Comparison of ENCODE assay signal across 2 cellular contexts in the genomic region with DNA sequence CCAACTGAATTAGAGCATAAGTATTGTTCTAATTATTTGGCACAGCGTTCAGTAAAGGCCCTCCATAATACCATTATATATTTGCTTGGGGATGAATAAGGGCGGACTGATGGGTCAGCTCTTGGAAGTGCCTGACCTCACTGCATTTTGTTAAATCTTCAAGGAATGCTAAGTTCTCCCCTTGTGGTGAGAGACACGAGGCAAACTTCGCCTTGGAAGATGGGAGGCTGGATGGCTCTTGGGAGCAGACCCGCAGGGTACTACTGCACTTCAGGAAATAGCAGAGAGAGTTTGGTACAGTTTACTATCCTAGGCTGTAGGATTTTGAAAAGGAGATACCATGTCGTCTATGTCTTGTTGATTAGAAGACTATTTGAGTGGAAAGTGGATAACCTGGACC.
TF ChIP-seq lines count a peak whose summit lies in the region.

No MANE protein-coding gene starts in this region.

TF ChIP-seq in A549, 52 proteins besides CTCF, POLR2A, EP300 and RAD21 (continued from another document):
- TF ChIP-seq, protein P1, sequence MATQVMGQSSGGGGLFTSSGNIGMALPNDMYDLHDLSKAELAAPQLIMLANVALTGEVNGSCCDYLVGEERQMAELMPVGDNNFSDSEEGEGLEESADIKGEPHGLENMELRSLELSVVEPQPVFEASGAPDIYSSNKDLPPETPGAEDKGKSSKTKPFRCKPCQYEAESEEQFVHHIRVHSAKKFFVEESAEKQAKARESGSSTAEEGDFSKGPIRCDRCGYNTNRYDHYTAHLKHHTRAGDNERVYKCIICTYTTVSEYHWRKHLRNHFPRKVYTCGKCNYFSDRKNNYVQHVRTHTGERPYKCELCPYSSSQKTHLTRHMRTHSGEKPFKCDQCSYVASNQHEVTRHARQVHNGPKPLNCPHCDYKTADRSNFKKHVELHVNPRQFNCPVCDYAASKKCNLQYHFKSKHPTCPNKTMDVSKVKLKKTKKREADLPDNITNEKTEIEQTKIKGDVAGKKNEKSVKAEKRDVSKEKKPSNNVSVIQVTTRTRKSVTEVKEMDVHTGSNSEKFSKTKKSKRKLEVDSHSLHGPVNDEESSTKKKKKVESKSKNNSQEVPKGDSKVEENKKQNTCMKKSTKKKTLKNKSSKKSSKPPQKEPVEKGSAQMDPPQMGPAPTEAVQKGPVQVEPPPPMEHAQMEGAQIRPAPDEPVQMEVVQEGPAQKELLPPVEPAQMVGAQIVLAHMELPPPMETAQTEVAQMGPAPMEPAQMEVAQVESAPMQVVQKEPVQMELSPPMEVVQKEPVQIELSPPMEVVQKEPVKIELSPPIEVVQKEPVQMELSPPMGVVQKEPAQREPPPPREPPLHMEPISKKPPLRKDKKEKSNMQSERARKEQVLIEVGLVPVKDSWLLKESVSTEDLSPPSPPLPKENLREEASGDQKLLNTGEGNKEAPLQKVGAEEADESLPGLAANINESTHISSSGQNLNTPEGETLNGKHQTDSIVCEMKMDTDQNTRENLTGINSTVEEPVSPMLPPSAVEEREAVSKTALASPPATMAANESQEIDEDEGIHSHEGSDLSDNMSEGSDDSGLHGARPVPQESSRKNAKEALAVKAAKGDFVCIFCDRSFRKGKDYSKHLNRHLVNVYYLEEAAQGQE (IDR thresholded peaks at IDR 0.05): no peak

TF ChIP-seq in GM23338, 12 proteins besides CTCF, POLR2A, EP300 and RAD21:
- TF ChIP-seq, protein P2, sequence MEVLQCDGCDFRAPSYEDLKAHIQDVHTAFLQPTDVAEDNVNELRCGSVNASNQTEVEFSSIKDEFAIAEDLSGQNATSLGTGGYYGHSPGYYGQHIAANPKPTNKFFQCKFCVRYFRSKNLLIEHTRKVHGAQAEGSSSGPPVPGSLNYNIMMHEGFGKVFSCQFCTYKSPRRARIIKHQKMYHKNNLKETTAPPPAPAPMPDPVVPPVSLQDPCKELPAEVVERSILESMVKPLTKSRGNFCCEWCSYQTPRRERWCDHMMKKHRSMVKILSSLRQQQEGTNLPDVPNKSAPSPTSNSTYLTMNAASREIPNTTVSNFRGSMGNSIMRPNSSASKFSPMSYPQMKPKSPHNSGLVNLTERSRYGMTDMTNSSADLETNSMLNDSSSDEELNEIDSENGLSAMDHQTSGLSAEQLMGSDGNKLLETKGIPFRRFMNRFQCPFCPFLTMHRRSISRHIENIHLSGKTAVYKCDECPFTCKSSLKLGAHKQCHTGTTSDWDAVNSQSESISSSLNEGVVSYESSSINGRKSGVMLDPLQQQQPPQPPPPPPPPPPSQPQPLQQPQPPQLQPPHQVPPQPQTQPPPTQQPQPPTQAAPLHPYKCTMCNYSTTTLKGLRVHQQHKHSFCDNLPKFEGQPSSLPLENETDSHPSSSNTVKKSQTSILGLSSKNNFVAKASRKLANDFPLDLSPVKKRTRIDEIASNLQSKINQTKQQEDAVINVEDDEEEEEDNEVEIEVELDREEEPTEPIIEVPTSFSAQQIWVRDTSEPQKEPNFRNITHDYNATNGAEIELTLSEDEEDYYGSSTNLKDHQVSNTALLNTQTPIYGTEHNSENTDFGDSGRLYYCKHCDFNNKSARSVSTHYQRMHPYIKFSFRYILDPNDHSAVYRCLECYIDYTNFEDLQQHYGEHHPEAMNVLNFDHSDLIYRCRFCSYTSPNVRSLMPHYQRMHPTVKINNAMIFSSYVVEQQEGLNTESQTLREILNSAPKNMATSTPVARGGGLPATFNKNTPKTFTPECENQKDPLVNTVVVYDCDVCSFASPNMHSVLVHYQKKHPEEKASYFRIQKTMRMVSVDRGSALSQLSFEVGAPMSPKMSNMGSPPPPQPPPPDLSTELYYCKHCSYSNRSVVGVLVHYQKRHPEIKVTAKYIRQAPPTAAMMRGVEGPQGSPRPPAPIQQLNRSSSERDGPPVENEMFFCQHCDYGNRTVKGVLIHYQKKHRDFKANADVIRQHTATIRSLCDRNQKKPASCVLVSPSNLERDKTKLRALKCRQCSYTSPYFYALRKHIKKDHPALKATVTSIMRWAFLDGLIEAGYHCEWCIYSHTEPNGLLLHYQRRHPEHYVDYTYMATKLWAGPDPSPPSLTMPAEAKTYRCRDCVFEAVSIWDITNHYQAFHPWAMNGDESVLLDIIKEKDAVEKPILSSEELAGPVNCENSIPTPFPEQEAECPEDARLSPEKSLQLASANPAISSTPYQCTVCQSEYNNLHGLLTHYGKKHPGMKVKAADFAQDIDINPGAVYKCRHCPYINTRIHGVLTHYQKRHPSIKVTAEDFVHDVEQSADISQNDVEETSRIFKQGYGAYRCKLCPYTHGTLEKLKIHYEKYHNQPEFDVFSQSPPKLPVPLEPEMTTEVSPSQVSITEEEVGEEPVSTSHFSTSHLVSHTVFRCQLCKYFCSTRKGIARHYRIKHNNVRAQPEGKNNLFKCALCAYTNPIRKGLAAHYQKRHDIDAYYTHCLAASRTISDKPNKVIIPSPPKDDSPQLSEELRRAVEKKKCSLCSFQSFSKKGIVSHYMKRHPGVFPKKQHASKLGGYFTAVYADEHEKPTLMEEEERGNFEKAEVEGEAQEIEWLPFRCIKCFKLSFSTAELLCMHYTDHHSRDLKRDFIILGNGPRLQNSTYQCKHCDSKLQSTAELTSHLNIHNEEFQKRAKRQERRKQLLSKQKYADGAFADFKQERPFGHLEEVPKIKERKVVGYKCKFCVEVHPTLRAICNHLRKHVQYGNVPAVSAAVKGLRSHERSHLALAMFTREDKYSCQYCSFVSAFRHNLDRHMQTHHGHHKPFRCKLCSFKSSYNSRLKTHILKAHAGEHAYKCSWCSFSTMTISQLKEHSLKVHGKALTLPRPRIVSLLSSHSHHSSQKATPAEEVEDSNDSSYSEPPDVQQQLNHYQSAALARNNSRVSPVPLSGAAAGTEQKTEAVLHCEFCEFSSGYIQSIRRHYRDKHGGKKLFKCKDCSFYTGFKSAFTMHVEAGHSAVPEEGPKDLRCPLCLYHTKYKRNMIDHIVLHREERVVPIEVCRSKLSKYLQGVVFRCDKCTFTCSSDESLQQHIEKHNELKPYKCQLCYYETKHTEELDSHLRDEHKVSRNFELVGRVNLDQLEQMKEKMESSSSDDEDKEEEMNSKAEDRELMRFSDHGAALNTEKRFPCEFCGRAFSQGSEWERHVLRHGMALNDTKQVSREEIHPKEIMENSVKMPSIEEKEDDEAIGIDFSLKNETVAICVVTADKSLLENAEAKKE (CRISPR knock-in tag; IDR thresholded peaks at IDR 0.05): no peak
- TF ChIP-seq ZNF114 (CRISPR knock-in tag; IDR thresholded peaks at IDR 0.05) (no peak), JUNB (IDR thresholded peaks at IDR 0.05; ENCODE audit: unreplicated experiment) (no peak)
